ENCODE assay signal across 14 cellular contexts in the genomic region with DNA sequence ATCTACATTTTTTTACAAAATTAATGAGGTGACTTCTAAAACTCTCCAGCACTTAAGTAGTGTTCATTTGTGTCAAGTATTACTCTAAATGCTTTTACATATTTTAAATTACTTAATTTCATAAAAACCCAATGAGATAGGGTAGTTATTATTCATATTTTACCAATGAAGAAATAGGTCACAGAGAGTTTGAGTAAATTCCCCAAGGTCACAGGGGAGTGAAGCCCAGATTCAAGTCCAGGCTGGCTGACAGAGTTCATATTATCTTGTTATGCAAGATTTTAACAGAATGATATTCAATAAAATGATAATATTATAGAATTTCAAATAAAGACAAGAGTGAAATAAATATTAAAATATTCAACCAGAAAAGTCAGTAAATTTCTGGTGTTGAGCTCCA.
DNase-seq lines count a peak whose midpoint lies in the region; ATAC-seq and TF ChIP-seq lines count a peak whose summit lies in the region.
"Had no signal": no experiment of that assay in that cellular context is flagged by ENCODE, and none has a peak within 500 bp of the region (broad histone marks: within the 10 kb centered on the region; RNA-seq: fewer than 3 reads in every experiment).

No MANE protein-coding gene starts in this region.

- no peaks in the 10 kb centered on the region for H3K4me1 ChIP-seq in left ventricle myocardium inferior
- H3K4me1 ChIP-seq in RWPE2 (ENCODE audit: insufficient read depth, poor library complexity, severe bottlenecking) = peaks cover 13% of the 10 kb centered on the region
- H3K4me1 ChIP-seq: BLaER1 had no signal

- DNase-seq in Right ventricle myocardium inferior (ENCODE audit: missing footprints) = no peak
- no peak for DNase-seq in left ventricle myocardium inferior
- DNase-seq in RWPE2 (ENCODE audit: low spot score) = no peak
- peak; percentile 5 for DNase-seq in choroid plexus epithelial cell (ENCODE audit: low read depth)
- DNase-seq in sciatic nerve (ENCODE audit: low spot score) = no peak
- DNase-seq: 8988T; CD4-positive, alpha-beta memory T cell; DMS153; DMS79; GDM1; H9 had no signal

- no peaks in the 10 kb centered on the region for H3K36me3 ChIP-seq in left ventricle myocardium inferior
- H3K36me3 ChIP-seq in RWPE2 (ENCODE audit: low read depth) = no peaks in the 10 kb centered on the region
- H3K36me3 ChIP-seq: BLaER1 had no signal

- intact Hi-C loops in Right ventricle myocardium inferior (cut with DNase I) (no loop called here), left ventricle myocardium inferior (cut with micrococcal nuclease) (no loop called here), sciatic nerve (cut with DNase I) (no loop called here)

- ATAC-seq in Right ventricle myocardium inferior (peak; percentile 54), RWPE2 (ENCODE audit: low read depth) (no peak), sciatic nerve (peak; percentile 85), GM18511 (IDR thresholded peaks at IDR 0.05; ENCODE audit: unreplicated experiment) (no peak), GM21576 (IDR thresholded peaks at IDR 0.05; ENCODE audit: unreplicated experiment) (no peak)

- TF ChIP-seq CTCF in left ventricle myocardium inferior (IDR thresholded peaks at IDR 0.05; ENCODE audit: borderline replicate concordance) (no peak), RWPE2 (IDR thresholded peaks at IDR 0.05; ENCODE audit: poor library complexity, severe bottlenecking) (no peak), choroid plexus epithelial cell (conservative IDR thresholded peaks at IDR 0.05; ENCODE audit: low read depth, low read length) (no peak)

- no peak overlapping the region for H3K27ac ChIP-seq in left ventricle myocardium inferior (replicated peaks)
- peak overlapping the region; percentile 17 for H3K27ac ChIP-seq in RWPE2 (ENCODE audit: poor library complexity, severe bottlenecking)
- H3K27ac ChIP-seq: BLaER1 had no signal

- H3K4me3 ChIP-seq in left ventricle myocardium inferior = no peak overlapping the region
- no peak overlapping the region for H3K4me3 ChIP-seq in RWPE2 (ENCODE audit: severe bottlenecking)
- no peak overlapping the region for H3K4me3 ChIP-seq in choroid plexus epithelial cell (ENCODE audit: low read depth, low read length)
- H3K4me3 ChIP-seq: BLaER1 had no signal

- H3K9me3 ChIP-seq in left ventricle myocardium inferior (replicated peaks) (no peaks in the 10 kb centered on the region), RWPE2 (ENCODE audit: severe bottlenecking) (no peaks in the 10 kb centered on the region)
- H3K9me3 ChIP-seq: BLaER1 had no signal

- no peaks in the 10 kb centered on the region for H3K27me3 ChIP-seq in left ventricle myocardium inferior (ENCODE audit: low read depth)
- no peaks in the 10 kb centered on the region for H3K27me3 ChIP-seq in RWPE2 (ENCODE audit: insufficient read depth, poor library complexity, severe bottlenecking)
- H3K27me3 ChIP-seq: BLaER1 had no signal

Comparison
In these comparisons a context has a peak if more than half of its experiments do, and no peak if none do; other contexts are left out.
1. ATAC-seq: peak in Right ventricle myocardium inferior (single experiment) and sciatic nerve (single experiment); none in RWPE2 (single experiment), GM18511 (single experiment) and GM21576 (single experiment).